Comparison of ENCODE assay signal across 1 cellular context in the genomic region with DNA sequence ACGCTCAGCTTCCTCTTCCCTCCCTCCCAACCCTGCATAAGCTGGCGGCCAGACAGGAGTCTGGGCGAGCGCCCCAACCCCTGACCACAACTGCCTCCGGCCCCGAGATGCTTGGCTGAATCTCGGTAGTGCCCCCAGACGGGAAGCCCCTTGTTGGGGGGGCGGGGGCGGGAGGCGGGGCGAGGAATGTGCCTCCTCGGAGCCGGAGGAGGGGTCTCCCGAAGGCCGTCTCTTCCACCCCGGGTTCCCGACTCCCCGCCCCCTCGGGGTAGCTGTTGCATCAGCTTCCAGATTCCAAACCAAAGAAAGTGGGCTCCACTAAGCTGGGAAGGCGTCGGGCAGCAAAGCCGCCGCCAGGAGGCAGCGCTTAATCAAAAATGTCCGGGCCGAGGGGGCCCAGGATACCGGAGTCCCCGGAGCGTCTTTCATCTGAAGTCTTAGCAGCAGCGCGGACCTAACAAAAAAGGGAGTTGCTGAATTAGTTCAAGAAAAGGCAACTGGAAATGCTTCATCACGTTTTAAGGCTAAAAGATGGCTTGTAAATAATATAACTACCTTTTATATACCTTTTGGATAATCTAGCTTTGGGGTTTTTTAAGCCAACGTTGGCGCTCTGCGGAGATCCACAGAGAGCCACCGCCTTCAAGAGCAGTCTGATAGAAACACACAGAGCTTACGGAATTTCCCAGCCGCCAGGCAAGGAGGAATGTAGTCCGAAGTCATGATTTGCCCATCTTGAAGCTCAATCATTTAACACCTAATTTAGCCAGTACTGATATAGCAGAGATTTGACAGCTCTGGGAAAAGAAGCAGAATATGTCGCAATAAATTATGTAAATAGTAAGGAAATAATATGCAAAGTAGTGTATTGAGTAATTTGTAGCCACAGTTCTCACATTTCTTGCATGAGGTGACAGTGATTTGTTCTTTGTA.
TF ChIP-seq lines count a peak whose summit lies in the region.

No MANE protein-coding gene starts in this region.

TF ChIP-seq in HepG2, 621 proteins besides CTCF, POLR2A, EP300 and RAD21 (continued from another document and continues in another):
- TF ChIP-seq, protein P1, sequence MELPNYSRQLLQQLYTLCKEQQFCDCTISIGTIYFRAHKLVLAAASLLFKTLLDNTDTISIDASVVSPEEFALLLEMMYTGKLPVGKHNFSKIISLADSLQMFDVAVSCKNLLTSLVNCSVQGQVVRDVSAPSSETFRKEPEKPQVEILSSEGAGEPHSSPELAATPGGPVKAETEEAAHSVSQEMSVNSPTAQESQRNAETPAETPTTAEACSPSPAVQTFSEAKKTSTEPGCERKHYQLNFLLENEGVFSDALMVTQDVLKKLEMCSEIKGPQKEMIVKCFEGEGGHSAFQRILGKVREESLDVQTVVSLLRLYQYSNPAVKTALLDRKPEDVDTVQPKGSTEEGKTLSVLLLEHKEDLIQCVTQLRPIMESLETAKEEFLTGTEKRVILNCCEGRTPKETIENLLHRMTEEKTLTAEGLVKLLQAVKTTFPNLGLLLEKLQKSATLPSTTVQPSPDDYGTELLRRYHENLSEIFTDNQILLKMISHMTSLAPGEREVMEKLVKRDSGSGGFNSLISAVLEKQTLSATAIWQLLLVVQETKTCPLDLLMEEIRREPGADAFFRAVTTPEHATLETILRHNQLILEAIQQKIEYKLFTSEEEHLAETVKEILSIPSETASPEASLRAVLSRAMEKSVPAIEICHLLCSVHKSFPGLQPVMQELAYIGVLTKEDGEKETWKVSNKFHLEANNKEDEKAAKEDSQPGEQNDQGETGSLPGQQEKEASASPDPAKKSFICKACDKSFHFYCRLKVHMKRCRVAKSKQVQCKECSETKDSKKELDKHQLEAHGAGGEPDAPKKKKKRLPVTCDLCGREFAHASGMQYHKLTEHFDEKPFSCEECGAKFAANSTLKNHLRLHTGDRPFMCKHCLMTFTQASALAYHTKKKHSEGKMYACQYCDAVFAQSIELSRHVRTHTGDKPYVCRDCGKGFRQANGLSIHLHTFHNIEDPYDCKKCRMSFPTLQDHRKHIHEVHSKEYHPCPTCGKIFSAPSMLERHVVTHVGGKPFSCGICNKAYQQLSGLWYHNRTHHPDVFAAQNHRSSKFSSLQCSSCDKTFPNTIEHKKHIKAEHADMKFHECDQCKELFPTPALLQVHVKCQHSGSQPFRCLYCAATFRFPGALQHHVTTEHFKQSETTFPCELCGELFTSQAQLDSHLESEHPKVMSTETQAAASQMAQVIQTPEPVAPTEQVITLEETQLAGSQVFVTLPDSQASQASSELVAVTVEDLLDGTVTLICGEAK (IDR thresholded peaks at IDR 0.05), result no peak
- TF ChIP-seq, protein P1 (CRISPR knock-in tag; IDR thresholded peaks at IDR 0.05), result no peak
- TF ChIP-seq SOX5 (CRISPR knock-in tag; IDR thresholded peaks at IDR 0.05; ENCODE audit: borderline replicate concordance) (peak; percentile 44; the same call in 1 of the 2 replicates), ZNF7 (CRISPR knock-in tag; IDR thresholded peaks at IDR 0.05) (no peak), NFE2L1 (CRISPR knock-in tag; IDR thresholded peaks at IDR 0.05; ENCODE audit: borderline replicate concordance) (no peak), KLF11 (CRISPR knock-in tag; IDR thresholded peaks at IDR 0.05) (peak; percentile 57; the same call in 1 of the 2 replicates), ZNF496 (CRISPR knock-in tag; IDR thresholded peaks at IDR 0.05; ENCODE audit: insufficient replicate concordance) (no peak), ZFP36L2 (CRISPR knock-in tag; IDR thresholded peaks at IDR 0.05) (no peak), GATAD1 (CRISPR knock-in tag; IDR thresholded peaks at IDR 0.05) (peak; percentile 60; the same call in 1 of the 2 replicates), ZNF724P (CRISPR knock-in tag; IDR thresholded peaks at IDR 0.05; ENCODE audit: borderline replicate concordance) (no peak), NFRKB (IDR thresholded peaks at IDR 0.05) (no peak), ZNF558 (CRISPR knock-in tag; IDR thresholded peaks at IDR 0.05; ENCODE audit: borderline replicate concordance) (no peak), SALL2 (CRISPR knock-in tag; IDR thresholded peaks at IDR 0.05) (no peak), THAP11 (CRISPR knock-in tag; IDR thresholded peaks at IDR 0.05) (peak; percentile 80), SMC3 (IDR thresholded peaks at IDR 0.05; ENCODE audit: low read length) (peak; percentile 89), TOPORS (CRISPR knock-in tag; IDR thresholded peaks at IDR 0.05) (no peak), YY1 (IDR thresholded peaks at IDR 0.05; ENCODE audit: insufficient read depth, insufficient replicate concordance, low read depth, low read length) (peak; percentile 80), ZNF841 (CRISPR knock-in tag; IDR thresholded peaks at IDR 0.05; ENCODE audit: borderline replicate concordance) (no peak), FOXJ3 (CRISPR knock-in tag; IDR thresholded peaks at IDR 0.05; ENCODE audit: borderline replicate concordance) (no peak), SOX13 (IDR thresholded peaks at IDR 0.05) (no peak), SOX13 (CRISPR knock-in tag; conservative IDR thresholded peaks at IDR 0.05 in 1 of 2, IDR thresholded peaks at IDR 0.05 in 1 of 2) (peak in 1 of 2 experiments; percentile 47; a peak in 1 of 4 replicates), RAD51 (IDR thresholded peaks at IDR 0.05; ENCODE audit: borderline replicate concordance) (no peak), ZNF790 (CRISPR knock-in tag; IDR thresholded peaks at IDR 0.05; ENCODE audit: borderline replicate concordance) (no peak), TAF15 (IDR thresholded peaks at IDR 0.05; ENCODE audit: low read depth, low read length, poor library complexity, severe bottlenecking) (no peak), NFIC (IDR thresholded peaks at IDR 0.05; ENCODE audit: low read length) (no peak), ELF3 (CRISPR knock-in tag; IDR thresholded peaks at IDR 0.05) (peak; percentile 54; the same call in 1 of the 2 replicates), AGO2 (optimal IDR thresholded peaks at IDR 0.05; ENCODE audit: low read depth, low read length) (no peak), ZNF441 (CRISPR knock-in tag; IDR thresholded peaks at IDR 0.05; ENCODE audit: borderline replicate concordance) (peak; percentile 73), NFATC3 (CRISPR knock-in tag; IDR thresholded peaks at IDR 0.05) (no peak), SNAPC2 (CRISPR knock-in tag; IDR thresholded peaks at IDR 0.05) (no peak), FOSL2 (CRISPR knock-in tag; IDR thresholded peaks at IDR 0.05) (peak; percentile 58)
- TF ChIP-seq, protein P2, sequence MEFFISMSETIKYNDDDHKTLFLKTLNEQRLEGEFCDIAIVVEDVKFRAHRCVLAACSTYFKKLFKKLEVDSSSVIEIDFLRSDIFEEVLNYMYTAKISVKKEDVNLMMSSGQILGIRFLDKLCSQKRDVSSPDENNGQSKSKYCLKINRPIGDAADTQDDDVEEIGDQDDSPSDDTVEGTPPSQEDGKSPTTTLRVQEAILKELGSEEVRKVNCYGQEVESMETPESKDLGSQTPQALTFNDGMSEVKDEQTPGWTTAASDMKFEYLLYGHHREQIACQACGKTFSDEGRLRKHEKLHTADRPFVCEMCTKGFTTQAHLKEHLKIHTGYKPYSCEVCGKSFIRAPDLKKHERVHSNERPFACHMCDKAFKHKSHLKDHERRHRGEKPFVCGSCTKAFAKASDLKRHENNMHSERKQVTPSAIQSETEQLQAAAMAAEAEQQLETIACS (CRISPR knock-in tag; IDR thresholded peaks at IDR 0.05), result no peak
- TF ChIP-seq, protein P3, sequence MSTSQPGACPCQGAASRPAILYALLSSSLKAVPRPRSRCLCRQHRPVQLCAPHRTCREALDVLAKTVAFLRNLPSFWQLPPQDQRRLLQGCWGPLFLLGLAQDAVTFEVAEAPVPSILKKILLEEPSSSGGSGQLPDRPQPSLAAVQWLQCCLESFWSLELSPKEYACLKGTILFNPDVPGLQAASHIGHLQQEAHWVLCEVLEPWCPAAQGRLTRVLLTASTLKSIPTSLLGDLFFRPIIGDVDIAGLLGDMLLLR (CRISPR knock-in tag; IDR thresholded peaks at IDR 0.05), result no peak
- TF ChIP-seq, protein P4, sequence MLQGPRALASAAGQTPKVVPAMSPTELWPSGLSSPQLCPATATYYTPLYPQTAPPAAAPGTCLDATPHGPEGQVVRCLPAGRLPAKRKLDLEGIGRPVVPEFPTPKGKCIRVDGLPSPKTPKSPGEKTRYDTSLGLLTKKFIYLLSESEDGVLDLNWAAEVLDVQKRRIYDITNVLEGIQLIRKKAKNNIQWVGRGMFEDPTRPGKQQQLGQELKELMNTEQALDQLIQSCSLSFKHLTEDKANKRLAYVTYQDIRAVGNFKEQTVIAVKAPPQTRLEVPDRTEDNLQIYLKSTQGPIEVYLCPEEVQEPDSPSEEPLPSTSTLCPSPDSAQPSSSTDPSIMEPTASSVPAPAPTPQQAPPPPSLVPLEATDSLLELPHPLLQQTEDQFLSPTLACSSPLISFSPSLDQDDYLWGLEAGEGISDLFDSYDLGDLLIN (CRISPR knock-in tag; IDR thresholded peaks at IDR 0.05; ENCODE audit: borderline replicate concordance), result no peak
- TF ChIP-seq, protein P5, sequence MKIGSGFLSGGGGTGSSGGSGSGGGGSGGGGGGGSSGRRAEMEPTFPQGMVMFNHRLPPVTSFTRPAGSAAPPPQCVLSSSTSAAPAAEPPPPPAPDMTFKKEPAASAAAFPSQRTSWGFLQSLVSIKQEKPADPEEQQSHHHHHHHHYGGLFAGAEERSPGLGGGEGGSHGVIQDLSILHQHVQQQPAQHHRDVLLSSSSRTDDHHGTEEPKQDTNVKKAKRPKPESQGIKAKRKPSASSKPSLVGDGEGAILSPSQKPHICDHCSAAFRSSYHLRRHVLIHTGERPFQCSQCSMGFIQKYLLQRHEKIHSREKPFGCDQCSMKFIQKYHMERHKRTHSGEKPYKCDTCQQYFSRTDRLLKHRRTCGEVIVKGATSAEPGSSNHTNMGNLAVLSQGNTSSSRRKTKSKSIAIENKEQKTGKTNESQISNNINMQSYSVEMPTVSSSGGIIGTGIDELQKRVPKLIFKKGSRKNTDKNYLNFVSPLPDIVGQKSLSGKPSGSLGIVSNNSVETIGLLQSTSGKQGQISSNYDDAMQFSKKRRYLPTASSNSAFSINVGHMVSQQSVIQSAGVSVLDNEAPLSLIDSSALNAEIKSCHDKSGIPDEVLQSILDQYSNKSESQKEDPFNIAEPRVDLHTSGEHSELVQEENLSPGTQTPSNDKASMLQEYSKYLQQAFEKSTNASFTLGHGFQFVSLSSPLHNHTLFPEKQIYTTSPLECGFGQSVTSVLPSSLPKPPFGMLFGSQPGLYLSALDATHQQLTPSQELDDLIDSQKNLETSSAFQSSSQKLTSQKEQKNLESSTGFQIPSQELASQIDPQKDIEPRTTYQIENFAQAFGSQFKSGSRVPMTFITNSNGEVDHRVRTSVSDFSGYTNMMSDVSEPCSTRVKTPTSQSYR (CRISPR knock-in tag; IDR thresholded peaks at IDR 0.05; ENCODE audit: borderline replicate concordance), result no peak
- TF ChIP-seq, protein P6, sequence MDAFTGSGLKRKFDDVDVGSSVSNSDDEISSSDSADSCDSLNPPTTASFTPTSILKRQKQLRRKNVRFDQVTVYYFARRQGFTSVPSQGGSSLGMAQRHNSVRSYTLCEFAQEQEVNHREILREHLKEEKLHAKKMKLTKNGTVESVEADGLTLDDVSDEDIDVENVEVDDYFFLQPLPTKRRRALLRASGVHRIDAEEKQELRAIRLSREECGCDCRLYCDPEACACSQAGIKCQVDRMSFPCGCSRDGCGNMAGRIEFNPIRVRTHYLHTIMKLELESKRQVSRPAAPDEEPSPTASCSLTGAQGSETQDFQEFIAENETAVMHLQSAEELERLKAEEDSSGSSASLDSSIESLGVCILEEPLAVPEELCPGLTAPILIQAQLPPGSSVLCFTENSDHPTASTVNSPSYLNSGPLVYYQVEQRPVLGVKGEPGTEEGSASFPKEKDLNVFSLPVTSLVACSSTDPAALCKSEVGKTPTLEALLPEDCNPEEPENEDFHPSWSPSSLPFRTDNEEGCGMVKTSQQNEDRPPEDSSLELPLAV (CRISPR knock-in tag; conservative IDR thresholded peaks at IDR 0.05; ENCODE audit: low read depth), result no peak
- TF ChIP-seq, protein P7, sequence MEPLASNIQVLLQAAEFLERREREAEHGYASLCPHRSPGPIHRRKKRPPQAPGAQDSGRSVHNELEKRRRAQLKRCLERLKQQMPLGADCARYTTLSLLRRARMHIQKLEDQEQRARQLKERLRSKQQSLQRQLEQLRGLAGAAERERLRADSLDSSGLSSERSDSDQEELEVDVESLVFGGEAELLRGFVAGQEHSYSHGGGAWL (CRISPR knock-in tag; IDR thresholded peaks at IDR 0.05), result peak; percentile 61; the same call in 1 of the 2 replicates
- TF ChIP-seq, protein P8, sequence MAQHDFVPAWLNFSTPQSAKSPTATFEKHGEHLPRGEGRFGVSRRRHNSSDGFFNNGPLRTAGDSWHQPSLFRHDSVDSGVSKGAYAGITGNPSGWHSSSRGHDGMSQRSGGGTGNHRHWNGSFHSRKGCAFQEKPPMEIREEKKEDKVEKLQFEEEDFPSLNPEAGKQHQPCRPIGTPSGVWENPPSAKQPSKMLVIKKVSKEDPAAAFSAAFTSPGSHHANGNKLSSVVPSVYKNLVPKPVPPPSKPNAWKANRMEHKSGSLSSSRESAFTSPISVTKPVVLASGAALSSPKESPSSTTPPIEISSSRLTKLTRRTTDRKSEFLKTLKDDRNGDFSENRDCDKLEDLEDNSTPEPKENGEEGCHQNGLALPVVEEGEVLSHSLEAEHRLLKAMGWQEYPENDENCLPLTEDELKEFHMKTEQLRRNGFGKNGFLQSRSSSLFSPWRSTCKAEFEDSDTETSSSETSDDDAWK (CRISPR knock-in tag; IDR thresholded peaks at IDR 0.05), result no peak
